ENCODE assay signal across 12 cellular contexts in genomic region chr1:206816390-206817287, GRCh38. TPM values are rescaled to one million over a fixed set of nuclear protein-coding genes. Genes with fewer than 3 reads are reported as not detected.
A peak's percentile ranks its signal among the peaks of the same experiment; 100 is the strongest.
DNase-seq lines count a peak whose midpoint lies in the region; ATAC-seq lines count a peak whose summit lies in the region.
"Had no signal": no experiment of that assay in that cellular context is flagged by ENCODE, and none has a peak within 500 bp of the region (broad histone marks: within the 10 kb centered on the region; RNA-seq: fewer than 3 reads in every experiment).

No MANE protein-coding gene starts in this region.

- no peak overlapping the region for H3K23ac ChIP-seq in mesendoderm (ENCODE audit: low read length)

- H3K4me1 ChIP-seq in adipocyte (ENCODE audit: control insufficient read depth, insufficient read depth, low read length) (peaks cover 10% of the 10 kb centered on the region), mesendoderm (ENCODE audit: control insufficient read depth, low read depth, low read length) (no peaks in the 10 kb centered on the region)
- H3K4me1 ChIP-seq: esophagus squamous epithelium, uterus had no signal

- no peak overlapping the region for H3K56ac ChIP-seq in mesendoderm (ENCODE audit: low read length)

- no peak overlapping the region for H3K4me2 ChIP-seq in mesendoderm (ENCODE audit: low read length)

- no peak overlapping the region for H3K27ac ChIP-seq in mesendoderm (ENCODE audit: low read depth, low read length)
- H3K27ac ChIP-seq: esophagus squamous epithelium had no signal

- H3K79me1 ChIP-seq in mesendoderm (ENCODE audit: low read length): no peaks in the 10 kb centered on the region

- H3K9ac ChIP-seq in adipocyte (ENCODE audit: low read length) (no peak overlapping the region), mesendoderm (ENCODE audit: low read length) (no peak overlapping the region)

- H2BK120ac ChIP-seq in mesendoderm (ENCODE audit: low read depth, low read length): no peak overlapping the region

- no peak overlapping the region for H3K4ac ChIP-seq in mesendoderm (ENCODE audit: low read depth, low read length)

- H2AK5ac ChIP-seq in mesendoderm (ENCODE audit: low read length): no peak overlapping the region

- ATAC-seq in HG03196 (IDR thresholded peaks at IDR 0.05; ENCODE audit: unreplicated experiment) (peak; percentile 56), GM21423 (IDR thresholded peaks at IDR 0.05; ENCODE audit: unreplicated experiment) (no peak)
- ATAC-seq: WTC11 had no signal

- peak; percentile 32 for DNase-seq in stimulated activated CD4-positive, alpha-beta T cell treated with anti-CD3 and anti-CD28 coated beads, Interleukin-1b, Interleukin-23, amount 100 ng/mL, for 48 hours
- DNase-seq in stimulated activated CD4-positive, alpha-beta T cell treated with anti-CD3 and anti-CD28 coated beads, Interleukin-12 subunit alpha, Interleukin-12 subunit beta, amount 100 ng/mL, for 4 hours: no peak
- DNase-seq in adipocyte (ENCODE audit: low read depth): peak; percentile 20
- no peak for DNase-seq in HuH-7 (ENCODE audit: low spot score)
- no peak for DNase-seq in mesendoderm
- DNase-seq in activated CD8-positive, alpha-beta memory T cell treated with anti-CD3 and anti-CD28 coated beads, Interleukin-2, amount 50 U/mL, for 4 hours: no peak
- DNase-seq: esophagus squamous epithelium, KBM-7 had no signal

- 100% methylated on average over 1 of the region's 4 CpGs for WGBS in mesendoderm (ENCODE audit: extremely low coverage, insufficient coverage, low lambda C conversion rate)

- no peak overlapping the region for H2BK15ac ChIP-seq in mesendoderm (replicated peaks; ENCODE audit: low read depth)

- H3K9me3 ChIP-seq in adipocyte (ENCODE audit: control insufficient read depth, low read length): peaks cover 5% of the 10 kb centered on the region

- H3K18ac ChIP-seq in mesendoderm (ENCODE audit: low read length): no peak overlapping the region

- H3K4me3 ChIP-seq in adipocyte (ENCODE audit: low read length): peak overlapping the region; percentile 37
- no peak overlapping the region for H3K4me3 ChIP-seq in mesendoderm (ENCODE audit: low read length)
- H3K4me3 ChIP-seq: esophagus squamous epithelium, uterus had no signal

- no peak overlapping the region for H4K8ac ChIP-seq in mesendoderm (ENCODE audit: low read depth, low read length)

- H2BK5ac ChIP-seq in mesendoderm (ENCODE audit: low read length): no peak overlapping the region

- H3K36me3 ChIP-seq in adipocyte (ENCODE audit: control insufficient read depth, insufficient read depth, low read length, severe bottlenecking): no peaks in the 10 kb centered on the region
- H3K36me3 ChIP-seq in mesendoderm (ENCODE audit: control insufficient read depth, insufficient read depth, low read length): no peaks in the 10 kb centered on the region
- H3K36me3 ChIP-seq: esophagus squamous epithelium, uterus had no signal

- H3K27me3 ChIP-seq in adipocyte (replicated peaks; ENCODE audit: control insufficient read depth, insufficient read depth, low read length) (no peaks in the 10 kb centered on the region), mesendoderm (ENCODE audit: insufficient read depth, low read length, poor library complexity) (no peaks in the 10 kb centered on the region)
- H3K27me3 ChIP-seq: uterus had no signal

- H4K5ac ChIP-seq in mesendoderm (ENCODE audit: low read length): no peak overlapping the region

- no peaks in the 10 kb centered on the region for H3K79me2 ChIP-seq in mesendoderm (ENCODE audit: control insufficient read depth, insufficient read depth, low read length)

RNA-seq across cellular contexts. Expression of gene IL10, which starts 44.3 kb away (rescaled TPM):
- not detected for polyA plus RNA-seq in mesendoderm (2013, experiment 1 of 2)
- not detected for polyA plus RNA-seq in mesendoderm (2013, experiment 2 of 2)

RNA-seq across cellular contexts. Expression of gene IL19, which starts 46.1 kb away (rescaled TPM):
- polyA plus RNA-seq in mesendoderm (2013, experiment 1 of 2): not detected
- polyA plus RNA-seq in mesendoderm (2013, experiment 2 of 2): not detected

RNA-seq across cellular contexts. Expression of gene IL20, which starts 48.8 kb away (rescaled TPM):
- not detected for polyA plus RNA-seq in mesendoderm (2013, experiment 1 of 2)
- not detected for polyA plus RNA-seq in mesendoderm (2013, experiment 2 of 2)

Comparison
In these comparisons a context has a peak if more than half of its experiments do, and no peak if none do; other contexts are left out.
1. DNase-seq: peak in stimulated activated CD4-positive, alpha-beta T cell treated with anti-CD3 and anti-CD28 coated beads, Interleukin-1b, Interleukin-23, amount 100 ng/mL, for 48 hours (single experiment) and adipocyte (single experiment); none in stimulated activated CD4-positive, alpha-beta T cell treated with anti-CD3 and anti-CD28 coated beads, Interleukin-12 subunit alpha, Interleukin-12 subunit beta, amount 100 ng/mL, for 4 hours (single experiment), HuH-7 (single experiment), mesendoderm (single experiment) and activated CD8-positive, alpha-beta memory T cell treated with anti-CD3 and anti-CD28 coated beads, Interleukin-2, amount 50 U/mL, for 4 hours (single experiment).